ENCODE assay signal across 8 cellular contexts in the genomic region with DNA sequence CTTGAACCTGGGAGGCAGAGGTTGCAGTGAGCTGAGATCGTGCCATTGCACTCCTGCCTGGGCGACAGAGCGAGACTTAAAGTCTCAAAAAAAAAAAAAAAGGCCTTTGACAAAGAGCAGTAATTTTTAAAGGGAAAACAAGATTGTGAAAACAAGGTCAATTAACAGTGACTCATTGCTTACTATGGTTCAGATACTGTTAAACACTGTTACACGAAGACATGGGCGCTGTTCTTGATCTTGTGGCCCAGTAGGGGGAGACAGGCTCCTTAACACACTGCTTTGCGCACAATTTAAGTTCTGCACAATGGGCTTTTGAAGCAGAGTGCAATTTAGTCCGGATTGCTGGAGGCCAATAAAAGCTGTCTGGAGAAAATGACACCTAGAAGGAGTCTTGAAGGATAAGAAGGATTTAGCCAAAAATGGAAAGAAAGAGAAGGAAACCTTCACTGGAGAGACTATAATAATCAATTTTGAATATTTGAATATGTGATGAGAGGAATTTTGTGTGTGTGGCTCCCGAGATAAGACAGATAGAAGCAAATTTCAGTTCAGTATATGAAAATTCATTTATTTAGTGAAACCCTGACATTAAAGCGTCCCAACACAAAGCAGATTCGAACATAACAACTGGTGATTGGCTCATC. TPM values are rescaled to one million over a fixed set of nuclear protein-coding genes. Genes with fewer than 3 reads are reported as not detected.
A peak's percentile ranks its signal among the peaks of the same experiment; 100 is the strongest.
DNase-seq lines count a peak whose midpoint lies in the region; ATAC-seq and TF ChIP-seq lines count a peak whose summit lies in the region.

No MANE protein-coding gene starts in this region.

- peak; percentile 83 for TF ChIP-seq CTCF in LNCAP (IDR thresholded peaks at IDR 0.05)

- peaks cover 46% of the 10 kb centered on the region for H3K36me3 ChIP-seq in SJSA1

- no peaks in the 10 kb centered on the region for H3K9me3 ChIP-seq in SJSA1 (replicated peaks)

- no peak for ATAC-seq in GM18870 (IDR thresholded peaks at IDR 0.05; ENCODE audit: unreplicated experiment)

- H3K27ac ChIP-seq in SJSA1, result no peak overlapping the region

- H3K4me1 ChIP-seq in SJSA1 (replicated peaks), result no peaks in the 10 kb centered on the region; the same call in 1 of the 2 replicates

- no peak overlapping the region for H3K4me3 ChIP-seq in SJSA1

- DNase-seq in activated naive CD4-positive, alpha-beta T cell treated with Interleukin-2 at 50 U/mL for 16 hours, result peak; percentile 38
- DNase-seq in activated naive CD4-positive, alpha-beta T cell (lab: John Stamatoyannopoulos, UW), result no peak
- DNase-seq in SJSA1 (ENCODE audit: low read depth in 1 of 2, low spot score in 2 of 2), result peak; percentile 58 to 69
- DNase-seq in astrocyte of the hippocampus (ENCODE audit: low read depth, low spot score), result peak; percentile 81
- DNase-seq in iPS-NIHi11 (ENCODE audit: low spot score), result peak; percentile 43
- peak; percentile 37 for DNase-seq in stimulated activated CD4-positive, alpha-beta T cell treated with anti-CD3 and anti-CD28 coated beads, Interleukin-2, amount 100 ng/mL, for 4 hours (ENCODE audit: low read depth)

- H3K27me3 ChIP-seq in SJSA1 (replicated peaks), result no peaks in the 10 kb centered on the region

RNA-seq across cellular contexts. Expression of a gene that starts 6.0 kb away (rescaled TPM):
- total RNA-seq in SJSA1 (2014; rRNA removed; shearing (Covaris generic)), result 20.9 and 23.8 TPM in 2 replicates

RNA-seq across cellular contexts. Expression of a gene that starts 22.4 kb away (rescaled TPM):
- 50.8 and 70.9 TPM in 2 replicates for total RNA-seq in SJSA1 (2014; rRNA removed; shearing (Covaris generic))

RNA-seq across cellular contexts. Expression of a gene that starts 25.6 kb away (rescaled TPM):
- total RNA-seq in SJSA1 (2014; rRNA removed; shearing (Covaris generic)), result 90.1 and 199 TPM in 2 replicates

Comparison
In these comparisons a context has a peak if more than half of its experiments do, and no peak if none do; other contexts are left out.
1. DNase-seq: peak in activated naive CD4-positive, alpha-beta T cell treated with Interleukin-2 at 50 U/mL for 16 hours (single experiment), SJSA1 (2 of 2), astrocyte of the hippocampus (single experiment), iPS-NIHi11 (single experiment) and stimulated activated CD4-positive, alpha-beta T cell treated with anti-CD3 and anti-CD28 coated beads, Interleukin-2, amount 100 ng/mL, for 4 hours (single experiment); none in activated naive CD4-positive, alpha-beta T cell (0 of 4).